In the genomic region with DNA sequence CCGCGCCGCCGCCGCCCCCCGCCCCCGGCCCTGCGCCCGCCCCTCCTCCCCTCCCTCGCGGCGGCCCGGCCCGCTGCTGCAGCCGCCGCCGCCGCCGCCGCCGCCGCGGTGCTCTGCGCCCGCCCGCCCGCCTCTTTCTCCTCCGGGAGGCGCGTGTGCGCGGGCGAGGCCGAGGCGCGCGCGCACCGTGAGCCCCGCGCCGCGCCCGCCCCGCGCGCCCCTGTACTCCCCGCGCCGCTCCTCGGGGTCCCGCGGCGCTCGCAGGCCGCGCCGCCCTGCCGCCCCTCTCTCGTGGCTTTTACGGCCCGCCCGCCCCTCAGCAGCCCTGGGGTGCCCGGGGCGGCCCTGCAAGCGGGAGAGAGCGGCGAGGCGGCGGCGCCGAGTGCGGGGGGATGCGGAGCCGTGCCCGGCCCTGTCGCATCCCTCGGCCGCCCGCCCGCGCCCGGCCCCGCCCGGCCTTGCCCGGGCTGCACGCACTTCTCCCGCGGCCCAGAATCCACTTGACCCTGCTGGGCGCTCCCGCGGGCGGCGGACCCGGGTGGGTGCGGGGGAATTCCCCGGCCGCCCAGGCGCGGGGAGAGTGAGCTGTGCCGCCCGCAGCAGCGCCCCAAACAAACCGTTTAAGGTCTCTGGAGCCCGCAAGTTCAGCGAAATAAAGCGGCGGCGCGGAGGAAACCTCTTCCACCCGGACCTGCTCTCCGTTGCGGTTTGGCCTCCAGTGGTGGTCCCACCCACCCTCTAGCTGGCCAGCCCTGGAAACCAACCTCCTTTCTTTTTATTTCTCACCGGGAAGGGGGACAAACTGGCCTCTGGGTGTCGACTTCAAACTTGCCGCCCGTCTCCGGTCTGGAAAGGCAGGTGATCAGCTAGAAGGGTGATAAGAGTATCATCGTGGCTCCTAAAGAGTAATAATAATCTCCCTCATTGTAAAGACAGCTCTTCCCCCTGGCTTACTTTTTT, we compare ENCODE assay signal across 9 cellular contexts. TPM values are rescaled to one million over a fixed set of nuclear protein-coding genes. Genes with fewer than 3 reads are reported as not detected.
DNase-seq lines count a peak whose midpoint lies in the region; ATAC-seq and FAIRE-seq lines count a peak whose summit lies in the region.
"Had no signal": no experiment of that assay in that cellular context is flagged by ENCODE, and none has a peak within 500 bp of the region (broad histone marks: within the 10 kb centered on the region; RNA-seq: fewer than 3 reads in every experiment).

No MANE protein-coding gene starts in this region.

- peak; percentile 62 to 66 for ATAC-seq in CD4-positive, CD25-positive, alpha-beta regulatory T cell (ENCODE audit: low read depth in 2 of 2)
- peak; percentile 58 to 76 for ATAC-seq in left cardiac atrium
- ATAC-seq in GM21515 (IDR thresholded peaks at IDR 0.05; ENCODE audit: unreplicated experiment) = no peak
- ATAC-seq in HG03520 (IDR thresholded peaks at IDR 0.05; ENCODE audit: unreplicated experiment) = no peak
- no peak for ATAC-seq in HG03565 (IDR thresholded peaks at IDR 0.05; ENCODE audit: unreplicated experiment)

- intact Hi-C loops in left cardiac atrium (cut with DNase I) = no loop called here

- peak overlapping the region in 1 of 3 donors; percentile 79 for H3K27ac Mint-ChIP-seq in CD4-positive, CD25-positive, alpha-beta regulatory T cell

- peaks cover 11% of the 10 kb centered on the region for H3K27me3 ChIP-seq in CD4-positive, CD25-positive, alpha-beta regulatory T cell (ENCODE audit: control insufficient read depth, insufficient read depth, low read length)
- no peaks in the 10 kb centered on the region for H3K27me3 ChIP-seq in rectal smooth muscle tissue (ENCODE audit: control insufficient read depth, insufficient read depth, low read length)

- H3K36me3 ChIP-seq in CD4-positive, CD25-positive, alpha-beta regulatory T cell (ENCODE audit: control insufficient read depth, insufficient read depth, low read length) = no peaks in the 10 kb centered on the region
- H3K36me3 ChIP-seq in rectal smooth muscle tissue (ENCODE audit: control insufficient read depth, insufficient read depth, low read length) = no peaks in the 10 kb centered on the region

- peak overlapping the region; percentile 70 to 89 (median 86) for H3K4me3 Mint-ChIP-seq in CD4-positive, CD25-positive, alpha-beta regulatory T cell

- peaks cover 0 to 13% (median 3%) of the 10 kb centered on the region in 4 donors for H3K4me1 Mint-ChIP-seq in CD4-positive, CD25-positive, alpha-beta regulatory T cell

- peaks cover 6% of the 10 kb centered on the region for H3K4me1 ChIP-seq in CD4-positive, CD25-positive, alpha-beta regulatory T cell (ENCODE audit: control insufficient read depth, insufficient read depth, low read length, poor library complexity, severe bottlenecking)
- peaks cover 14% of the 10 kb centered on the region for H3K4me1 ChIP-seq in rectal smooth muscle tissue (ENCODE audit: control insufficient read depth, insufficient read depth, low read length)

- DNase-seq in CD4-positive, CD25-positive, alpha-beta regulatory T cell = peak in 2 of 3 donors; percentile 15 to 20
- DNase-seq in HTR-8/SVneo (ENCODE audit: insufficient read length, low spot score) (peak; percentile 11), left cardiac atrium (peak; percentile 28)
- DNase-seq in activated naive CD4-positive, alpha-beta T cell treated with Interleukin-2 at 50 U/mL for 16 hours = peak; percentile 8

- H3K4me3 ChIP-seq in CD4-positive, CD25-positive, alpha-beta regulatory T cell (ENCODE audit: low read depth, low read length) = no peak overlapping the region
- H3K4me3 ChIP-seq in rectal smooth muscle tissue (ENCODE audit: low read length) = peak overlapping the region; percentile 62

- no peaks in the 10 kb centered on the region for H3K36me3 Mint-ChIP-seq in CD4-positive, CD25-positive, alpha-beta regulatory T cell

- no peaks in the 10 kb centered on the region for H3K9me3 ChIP-seq in CD4-positive, CD25-positive, alpha-beta regulatory T cell (ENCODE audit: control insufficient read depth in 2 of 2, low read length in 2 of 2)

- H3K27ac ChIP-seq in CD4-positive, CD25-positive, alpha-beta regulatory T cell (ENCODE audit: insufficient read depth, low read length, poor library complexity, severe bottlenecking) = no peak overlapping the region
- H3K27ac ChIP-seq in rectal smooth muscle tissue (ENCODE audit: low read depth, low read length) = peak overlapping the region; percentile 80

- peaks cover 26% of the 10 kb centered on the region for H3K27me3 Mint-ChIP-seq in CD4-positive, CD25-positive, alpha-beta regulatory T cell

- peak overlapping the region; percentile 24 for H3K9ac ChIP-seq in rectal smooth muscle tissue (ENCODE audit: low read length)

- H3K9me3 Mint-ChIP-seq in CD4-positive, CD25-positive, alpha-beta regulatory T cell = no peaks in the 10 kb centered on the region

- FAIRE-seq in HTR-8/SVneo (lab: Jason Lieb, UNC) = no peak

RNA-seq across cellular contexts. Expression of a gene that starts 37.4 kb away (rescaled TPM):
- 10.1 TPM for total RNA-seq in CD4-positive, CD25-positive, alpha-beta regulatory T cell
- 1 to 10 TPM in 3 of 4 donors, under 1 TPM in 1; 0.82 to 4.4 (median 2.8) TPM for polyA plus RNA-seq in CD4-positive, CD25-positive, alpha-beta regulatory T cell
- 10 to 100 TPM; 20.8 to 22.8 TPM for total RNA-seq in left cardiac atrium
- total RNA-seq: pulmonary artery endothelial cell had no signal

Comparison
In these comparisons a context has a peak if more than half of its experiments do, and no peak if none do; other contexts are left out.
1. ATAC-seq: peak in CD4-positive, CD25-positive, alpha-beta regulatory T cell (2 of 2) and left cardiac atrium (2 of 2); none in GM21515 (single experiment), HG03520 (single experiment) and HG03565 (single experiment).
2. Peak in every context shown above with its lines, with median percentiles within 50 percentile points of each other: DNase-seq.